10 cellular contexts compared by ENCODE assay signal in genomic region chr4:2258091-2259035, GRCh38. TPM values are rescaled to one million over a fixed set of nuclear protein-coding genes. Genes with fewer than 3 reads are reported as not detected.
A peak's percentile ranks its signal among the peaks of the same experiment; 100 is the strongest.
DNase-seq lines count a peak whose midpoint lies in the region; ATAC-seq, FAIRE-seq and TF ChIP-seq lines count a peak whose summit lies in the region.
"Had no signal": no experiment of that assay in that cellular context is flagged by ENCODE, and none has a peak within 500 bp of the region (broad histone marks: within the 10 kb centered on the region; RNA-seq: fewer than 3 reads in every experiment).

No MANE protein-coding gene starts in this region.

- H3K27me3 Mint-ChIP-seq in brain: no peaks in the 10 kb centered on the region
- H3K27me3 Mint-ChIP-seq: IgD-negative memory B cell had no signal

- ATAC-seq in HepG2 (no peak), HG03097 (IDR thresholded peaks at IDR 0.05; ENCODE audit: low FRiP score, unreplicated experiment) (no peak), GM18498 (IDR thresholded peaks at IDR 0.05; ENCODE audit: unreplicated experiment) (no peak)

- in situ Hi-C loops in HepG2 (cut with HindIII; ENCODE audit: extremely low pct_ligation_motif_present, low pct_unique_long_range_greater_than_20kb): no loop called here

- H2AFZ ChIP-seq in HepG2 (ENCODE audit: low read length): no peak overlapping the region

- BruUV-seq in HepG2 (replicated peaks; lab: Mats Ljungman, UMichigan): no TSS peak

- DNase-seq in Peyer's patch (peak in 2 of 3 donors; percentile 8 to 43), HepG2 (ENCODE audit: low spot score) (no peak), stomach (peak; percentile 24), NCI-H526 (lab: John Stamatoyannopoulos, UW) (no peak), NCI-H146 treated with DMSO at 0.1 percent for 48 hours (lab: John Stamatoyannopoulos, UW; ENCODE audit: unreplicated experiment) (no peak)
- DNase-seq: NCI-H2227 treated with DMSO at 0.1 percent for 48 hours had no signal

- TF ChIP-seq RAD21 in HepG2 (CRISPR knock-in tag; IDR thresholded peaks at IDR 0.05): no peak

- CTCF ChIA-PET in HepG2 (lab: Yijun Ruan, JAX; ENCODE audit: low intra/inter-chr PET ratio, low total read pairs): no interaction called here

- TF ChIP-seq CTCF in Peyer's patch (IDR thresholded peaks at IDR 0.05) (no peak), brain (conservative IDR thresholded peaks at IDR 0.05) (no peak), HepG2 (CRISPR knock-in tag; IDR thresholded peaks at IDR 0.05) (no peak), stomach (IDR thresholded peaks at IDR 0.05) (no peak)

- peaks cover 9% of the 10 kb centered on the region for H3K36me3 Mint-ChIP-seq in brain

- no peaks in the 10 kb centered on the region for H4K20me1 ChIP-seq in HepG2 (ENCODE audit: insufficient read depth, low read length)

- H3K27ac Mint-ChIP-seq in brain: peak overlapping the region in 3 of 5 experiments; percentile 58 to 85 (median 66)

- TF ChIP-seq POLR2A in Peyer's patch (IDR thresholded peaks at IDR 0.05): no peak
- TF ChIP-seq POLR2A in HepG2 (IDR thresholded peaks at IDR 0.05; ENCODE audit: insufficient read depth in 1 of 2, low read depth in 2 of 2, low read length in 2 of 2): no peak; a peak in 1 of 4 replicates
- no peak for TF ChIP-seq POLR2A in stomach (IDR thresholded peaks at IDR 0.05)

- peak overlapping the region in 1 of 5 experiments; percentile 35 for H3K4me3 Mint-ChIP-seq in brain

- no peak overlapping the region for H3K4me2 ChIP-seq in HepG2 (ENCODE audit: low read depth, low read length)

- no peak for FAIRE-seq in HepG2 (lab: Jason Lieb, UNC)

- H3K4me3 ChIP-seq in Peyer's patch (no peak overlapping the region), HepG2 (replicated peaks in 1 of 3; ENCODE audit: insufficient read depth in 1 of 3, low read depth in 2 of 3, low read length in 3 of 3) (no peak overlapping the region), stomach (peak overlapping the region in 3 of 4 donors; percentile 84 to 100 (median 95))

- peaks cover 9% of the 10 kb centered on the region for H3K79me2 ChIP-seq in HepG2 (ENCODE audit: insufficient read depth, low read length)

- intact Hi-C loops in HepG2 (cut with micrococcal nuclease; ENCODE audit: unreplicated experiment): no loop called here
- intact Hi-C loops in stomach (cut with DNase I; ENCODE audit: low total_unique reads): no loop called here

- H3K9me3 Mint-ChIP-seq in brain: no peaks in the 10 kb centered on the region
- H3K9me3 Mint-ChIP-seq: IgD-negative memory B cell had no signal

- H3K36me3 ChIP-seq in Peyer's patch (peaks cover 0 to 43% (median 0%) of the 10 kb centered on the region in 3 donors), HepG2 (replicated peaks in 1 of 2; ENCODE audit: control insufficient read depth in 1 of 2, insufficient read depth in 2 of 2, low read length in 2 of 2) (peaks cover 8 to 16% of the 10 kb centered on the region in 2 experiments; a peak in 4 of 5 replicates), stomach (peaks cover 14 to 49% (median 33%) of the 10 kb centered on the region in 4 donors)

- TF ChIP-seq EP300 in HepG2 (IDR thresholded peaks at IDR 0.05; ENCODE audit: low read depth in 2 of 2, low read length in 2 of 2) (no peak), HepG2 (CRISPR knock-in tag; IDR thresholded peaks at IDR 0.05; ENCODE audit: borderline replicate concordance) (no peak), stomach (IDR thresholded peaks at IDR 0.05) (no peak)

- peaks cover 0 to 65% (median 20%) of the 10 kb centered on the region in 4 donors for H3K4me1 ChIP-seq in Peyer's patch
- peaks cover 25% of the 10 kb centered on the region for H3K4me1 ChIP-seq in HepG2 (ENCODE audit: insufficient read depth, low read length)
- peaks cover 63 to 77% (median 70%) of the 10 kb centered on the region in 4 donors for H3K4me1 ChIP-seq in stomach

- H3K27me3 ChIP-seq in Peyer's patch: no peaks in the 10 kb centered on the region
- no peaks in the 10 kb centered on the region for H3K27me3 ChIP-seq in HepG2 (ENCODE audit: control insufficient read depth in 1 of 2, insufficient read depth in 2 of 2, low read length in 2 of 2)
- no peaks in the 10 kb centered on the region for H3K27me3 ChIP-seq in stomach

- H3K9ac ChIP-seq in HepG2 (ENCODE audit: insufficient read depth, low read depth, low read length): no peak overlapping the region

- H3K4me1 Mint-ChIP-seq in brain: peaks cover 23% of the 10 kb centered on the region

- WGBS in HepG2 (ENCODE audit: low lambda C conversion rate): 81% methylated on average over 3 of the region's 18 CpGs
- WGBS in stomach, 5 donors: 84 to 96% (median 89%) methylated on average over 7 to 18 of the region's 18 CpGs

- POLR2A ChIA-PET in HepG2 (lab: Yijun Ruan, JAX): interaction anchor here (1.4 kb wide), 1 partner anchor 16 kb away, joined by 5 read pairs; the partner anchor contains the start of genes HAUS3 and POLN

- H3K9me3 ChIP-seq in Peyer's patch: no peaks in the 10 kb centered on the region
- no peaks in the 10 kb centered on the region for H3K9me3 ChIP-seq in HepG2 (ENCODE audit: low read length)
- no peaks in the 10 kb centered on the region for H3K9me3 ChIP-seq in stomach

- H3K27ac ChIP-seq in Peyer's patch (peak overlapping the region in 3 of 4 donors; percentile 46 to 73 (median 61)), HepG2 (ENCODE audit: extremely low read length, insufficient read depth, low read length) (no peak overlapping the region), stomach (peak overlapping the region in 4 of 5 donors; percentile 87 to 94 (median 94))

RNA-seq across cellular contexts. Expression of gene MXD4, which starts 3.5 kb away (rescaled TPM):
- total RNA-seq in Peyer's patch: 10 to 100 TPM; 28.9 to 52.5 (median 44.0) TPM
- polyA plus RNA-seq in brain (ENCODE audit: insufficient read depth, low read depth, low replicate concordance): 58.0 TPM
- 19.6 and 31.3 TPM in 2 replicates for total RNA-seq in HepG2 (2016; rRNA removed; fragmentation: Illumina TruSeq; extraction: Trizol)
- 36.9 and 47.9 TPM in 2 replicates for total RNA-seq in HepG2 (2016; cell fraction: cytosol; rRNA removed; fragmentation: Illumina TruSeq; extraction: Trizol; ENCODE audit: low read depth)
- total RNA-seq in HepG2 (2016; cell fraction: insoluble cytoplasmic fraction; rRNA removed; fragmentation: Illumina TruSeq; extraction: Trizol): 17.4 and 29.0 TPM in 2 replicates
- total RNA-seq in HepG2 (2016; cell fraction: membrane; rRNA removed; fragmentation: Illumina TruSeq; extraction: Trizol): 44.7 and 51.6 TPM in 2 replicates
- 17.8 and 19.3 TPM in 2 replicates for total RNA-seq in HepG2 (2016; cell fraction: nucleus; rRNA removed; fragmentation: Illumina TruSeq; extraction: Trizol)
- 29.0 and 35.5 TPM in 2 replicates for polyA plus RNA-seq in HepG2 (2011; rRNA removed)
- 18.8 and 32.8 TPM in 2 replicates for polyA plus RNA-seq in HepG2 (2011; cell fraction: cytosol; rRNA removed)
- polyA plus RNA-seq in HepG2 (2011; cell fraction: nucleus; rRNA removed): 55.8 and 75.6 TPM in 2 replicates
- 13.3 and 19.0 TPM in 2 replicates for polyA plus RNA-seq in HepG2 (2012)
- polyA plus RNA-seq in HepG2 (2016; cell fraction: cytosol; fragmentation: Illumina TruSeq; extraction: Trizol; ENCODE audit: low read depth): 75.4 and 78.8 TPM in 2 replicates
- 24.7 and 25.4 TPM in 2 replicates for polyA plus RNA-seq in HepG2 (2016; cell fraction: insoluble cytoplasmic fraction; fragmentation: Illumina TruSeq; extraction: Trizol; ENCODE audit: low read depth)
- 58.0 and 61.9 TPM in 2 replicates for polyA plus RNA-seq in HepG2 (2016; cell fraction: membrane; fragmentation: Illumina TruSeq; extraction: Trizol; ENCODE audit: low read depth)
- 40.4 and 42.9 TPM in 2 replicates for polyA plus RNA-seq in HepG2 (2016; cell fraction: nucleus; fragmentation: Illumina TruSeq; extraction: Trizol; ENCODE audit: insufficient read depth, low read depth)
- 56.0 and 71.8 TPM in 2 replicates for polyA minus RNA-seq in HepG2 (2011; rRNA and poly(A)+ RNA removed; ENCODE audit: low replicate concordance)
- 16.4 and 18.3 TPM in 2 replicates for polyA minus RNA-seq in HepG2 (2011; cell fraction: cytosol; rRNA and poly(A)+ RNA removed)
- 38.0 and 41.2 TPM in 2 replicates for polyA minus RNA-seq in HepG2 (2011; cell fraction: nucleus; rRNA and poly(A)+ RNA removed)
- total RNA-seq in stomach: 100 to 1,000 TPM in 1 of 5 donors, 10 to 100 TPM in 4; 22.8 to 114 (median 48.7) TPM
- polyA plus RNA-seq in stomach: 10 to 100 TPM; 19.1 to 49.4 (median 30.1) TPM

RNA-seq across cellular contexts. Expression of gene HAUS3, which starts 16.4 kb away (rescaled TPM):
- total RNA-seq in Peyer's patch (10 to 100 TPM in 1 of 4 donors, 1 to 10 TPM in 3; 8.6 to 11.6 (median 9.0) TPM), HepG2 (2016; rRNA removed; fragmentation: Illumina TruSeq; extraction: Trizol) (12.6 and 16.3 TPM in 2 replicates), stomach (10 to 100 TPM in 4 of 5 donors, 1 to 10 TPM in 1; 7.6 to 37.4 (median 17.5) TPM)
- polyA plus RNA-seq in brain (ENCODE audit: insufficient read depth, low read depth, low replicate concordance) (3.8 TPM), HepG2 (2011; rRNA removed) (3.3 and 3.9 TPM in 2 replicates), stomach (1 to 10 TPM; 5.5 to 7.4 (median 6.8) TPM)
- total RNA-seq in HepG2 (2016; cell fraction: cytosol; rRNA removed; fragmentation: Illumina TruSeq; extraction: Trizol; ENCODE audit: low read depth): 0.71 TPM in 2 replicates
- 12.9 and 15.5 TPM in 2 replicates for total RNA-seq in HepG2 (2016; cell fraction: insoluble cytoplasmic fraction; rRNA removed; fragmentation: Illumina TruSeq; extraction: Trizol)
- total RNA-seq in HepG2 (2016; cell fraction: membrane; rRNA removed; fragmentation: Illumina TruSeq; extraction: Trizol): 3.8 and 4.0 TPM in 2 replicates
- total RNA-seq in HepG2 (2016; cell fraction: nucleus; rRNA removed; fragmentation: Illumina TruSeq; extraction: Trizol): 10.8 and 13.7 TPM in 2 replicates
- polyA plus RNA-seq in HepG2 (2011; cell fraction: cytosol; rRNA removed): 1.8 and 1.9 TPM in 2 replicates
- polyA plus RNA-seq in HepG2 (2011; cell fraction: nucleus; rRNA removed): 4.8 and 5.1 TPM in 2 replicates
- polyA plus RNA-seq in HepG2 (2012): 5.4 and 6.4 TPM in 2 replicates
- 0.45 and 0.70 TPM in 2 replicates for polyA plus RNA-seq in HepG2 (2016; cell fraction: cytosol; fragmentation: Illumina TruSeq; extraction: Trizol; ENCODE audit: low read depth)
- 12.2 and 12.5 TPM in 2 replicates for polyA plus RNA-seq in HepG2 (2016; cell fraction: insoluble cytoplasmic fraction; fragmentation: Illumina TruSeq; extraction: Trizol; ENCODE audit: low read depth)
- 1.8 TPM in 2 replicates for polyA plus RNA-seq in HepG2 (2016; cell fraction: membrane; fragmentation: Illumina TruSeq; extraction: Trizol; ENCODE audit: low read depth)
- 26.7 and 27.4 TPM in 2 replicates for polyA plus RNA-seq in HepG2 (2016; cell fraction: nucleus; fragmentation: Illumina TruSeq; extraction: Trizol; ENCODE audit: insufficient read depth, low read depth)
- polyA minus RNA-seq in HepG2 (2011; rRNA and poly(A)+ RNA removed; ENCODE audit: low replicate concordance): 1.8 and 2.1 TPM in 2 replicates
- 2.2 and 3.3 TPM in 2 replicates for polyA minus RNA-seq in HepG2 (2011; cell fraction: cytosol; rRNA and poly(A)+ RNA removed)
- 5.8 and 6.0 TPM in 2 replicates for polyA minus RNA-seq in HepG2 (2011; cell fraction: nucleus; rRNA and poly(A)+ RNA removed)

RNA-seq across cellular contexts. Expression of gene POLN, which starts 16.4 kb away (rescaled TPM):
- total RNA-seq in Peyer's patch: 1 to 10 TPM in 3 of 4 donors, under 1 TPM in 1; 0.70 to 6.6 (median 3.2) TPM
- 1.1 TPM for polyA plus RNA-seq in brain (ENCODE audit: insufficient read depth, low read depth, low replicate concordance)
- total RNA-seq in HepG2 (2016; rRNA removed; fragmentation: Illumina TruSeq; extraction: Trizol): 0.60 and 0.93 TPM in 2 replicates
- total RNA-seq in HepG2 (2016; cell fraction: cytosol; rRNA removed; fragmentation: Illumina TruSeq; extraction: Trizol; ENCODE audit: low read depth): 2.3 and 2.5 TPM in 2 replicates
- total RNA-seq in HepG2 (2016; cell fraction: insoluble cytoplasmic fraction; rRNA removed; fragmentation: Illumina TruSeq; extraction: Trizol): 0.68 and 1.1 TPM in 2 replicates
- total RNA-seq in HepG2 (2016; cell fraction: membrane; rRNA removed; fragmentation: Illumina TruSeq; extraction: Trizol): 1.6 and 1.9 TPM in 2 replicates
- total RNA-seq in HepG2 (2016; cell fraction: nucleus; rRNA removed; fragmentation: Illumina TruSeq; extraction: Trizol): 1.1 and 1.5 TPM in 2 replicates
- 1.2 and 1.5 TPM in 2 replicates for polyA plus RNA-seq in HepG2 (2011; rRNA removed)
- polyA plus RNA-seq in HepG2 (2011; cell fraction: cytosol; rRNA removed): 0.81 and 3.7 TPM in 2 replicates
- polyA plus RNA-seq in HepG2 (2011; cell fraction: nucleus; rRNA removed): 2.7 and 3.7 TPM in 2 replicates
- 0.39 and 0.48 TPM in 2 replicates for polyA plus RNA-seq in HepG2 (2012)
- 1.0 and 1.4 TPM in 2 replicates for polyA plus RNA-seq in HepG2 (2016; cell fraction: cytosol; fragmentation: Illumina TruSeq; extraction: Trizol; ENCODE audit: low read depth)
- polyA plus RNA-seq in HepG2 (2016; cell fraction: insoluble cytoplasmic fraction; fragmentation: Illumina TruSeq; extraction: Trizol; ENCODE audit: low read depth): 0.57 and 1.2 TPM in 2 replicates
- polyA plus RNA-seq in HepG2 (2016; cell fraction: membrane; fragmentation: Illumina TruSeq; extraction: Trizol; ENCODE audit: low read depth): 0.90 and 1.4 TPM in 2 replicates
- polyA plus RNA-seq in HepG2 (2016; cell fraction: nucleus; fragmentation: Illumina TruSeq; extraction: Trizol; ENCODE audit: insufficient read depth, low read depth): 0.88 and 2.2 TPM in 2 replicates
- polyA minus RNA-seq in HepG2 (2011; rRNA and poly(A)+ RNA removed; ENCODE audit: low replicate concordance): 0.44 and 0.96 TPM in 2 replicates
- 1.2 and 1.3 TPM in 2 replicates for polyA minus RNA-seq in HepG2 (2011; cell fraction: cytosol; rRNA and poly(A)+ RNA removed)
- polyA minus RNA-seq in HepG2 (2011; cell fraction: nucleus; rRNA and poly(A)+ RNA removed): 0.75 and 1.2 TPM in 2 replicates
- 1 to 10 TPM in 2 of 5 donors, under 1 TPM in 1, not detected in 2; 0.29 to 5.1 (median 1.4) TPM for total RNA-seq in stomach
- 1 to 10 TPM in 2 of 3 donors, under 1 TPM in 1; 0.90 to 1.7 (median 1.3) TPM for polyA plus RNA-seq in stomach

Comparison
In these comparisons a context has a peak if more than half of its experiments do, and no peak if none do; other contexts are left out.
1. DNase-seq: peak in Peyer's patch (2 of 3) and stomach (single experiment); none in HepG2 (single experiment), NCI-H526 (0 of 2) and NCI-H146 treated with DMSO at 0.1 percent for 48 hours (single experiment).
2. H3K4me3 ChIP-seq: peak in stomach (3 of 4); none in Peyer's patch (0 of 4) and HepG2 (0 of 3).